In genomic region chr3:56131976-56132590, GRCh38 we compare ENCODE assay signal across 9 cellular contexts.
A peak's percentile ranks its signal among the peaks of the same experiment; 100 is the strongest.
DNase-seq lines count a peak whose midpoint lies in the region; ATAC-seq, FAIRE-seq and TF ChIP-seq lines count a peak whose summit lies in the region.
"Had no signal": no experiment of that assay in that cellular context is flagged by ENCODE, and none has a peak within 500 bp of the region (broad histone marks: within the 10 kb centered on the region; RNA-seq: fewer than 3 reads in every experiment).

No MANE protein-coding gene starts in this region.

- no peak overlapping the region for H3K4me2 ChIP-seq in hepatocyte

- no peak for TF ChIP-seq POLR2A in uterus (IDR thresholded peaks at IDR 0.05)

- no peaks in the 10 kb centered on the region for H4K20me1 ChIP-seq in hepatocyte (ENCODE audit: insufficient read depth, poor library complexity, severe bottlenecking)

- H3K4me1 Mint-ChIP-seq in T-helper 2 cell treated with Interferon-gamma antibody and Interleukin-4, amounts not matched to agents 5 μg/mL and 100 μg/mL, for 36 hours (ENCODE audit: low read depth), result peaks cover 3% of the 10 kb centered on the region

- H2AFZ ChIP-seq in hepatocyte, result no peak overlapping the region

- no peak for TF ChIP-seq CTCF in hepatocyte (IDR thresholded peaks at IDR 0.05; ENCODE audit: poor library complexity)
- TF ChIP-seq CTCF in uterus (IDR thresholded peaks at IDR 0.05), result no peak

- no peaks in the 10 kb centered on the region for H3K79me2 ChIP-seq in hepatocyte

- no peak overlapping the region for H3K4me3 Mint-ChIP-seq in T-helper 2 cell treated with Interferon-gamma antibody and Interleukin-4, amounts not matched to agents 5 μg/mL and 100 μg/mL, for 36 hours
- H3K4me3 Mint-ChIP-seq: stimulated activated naive CD8-positive, alpha-beta T cell treated with anti-CD3 and anti-CD28 coated beads, Interleukin-15, Interleukin-2, amounts not matched to agents 100 ng/mL and 50 ng/mL, for 24 hours had no signal

- H3K36me3 Mint-ChIP-seq in T-helper 2 cell treated with Interferon-gamma antibody and Interleukin-4, amounts not matched to agents 5 μg/mL and 100 μg/mL, for 36 hours (ENCODE audit: low read depth), result no peaks in the 10 kb centered on the region

- no peaks in the 10 kb centered on the region for H3K9me3 Mint-ChIP-seq in T-helper 2 cell treated with Interferon-gamma antibody and Interleukin-4, amounts not matched to agents 5 μg/mL and 100 μg/mL, for 36 hours
- H3K9me3 Mint-ChIP-seq: stimulated activated naive CD8-positive, alpha-beta T cell treated with anti-CD3 and anti-CD28 coated beads, Interleukin-15, Interleukin-2, amounts not matched to agents 100 ng/mL and 50 ng/mL, for 24 hours had no signal

- peak; percentile 3 for DNase-seq in stimulated activated CD4-positive, alpha-beta T cell treated with anti-CD3 and anti-CD28 coated beads, Interleukin-15, amount 100 ng/mL, for 24 hours
- no peak for DNase-seq in stimulated activated CD4-positive, alpha-beta T cell treated with anti-CD3 and anti-CD28 coated beads, Interleukin-4, amount 100 ng/mL, for 4 hours
- peak; percentile 46 for DNase-seq in T-helper 2 cell treated with Interferon-gamma antibody and Interleukin-4, amounts not matched to agents 5 μg/mL and 100 μg/mL, for 36 hours (ENCODE audit: low spot score)
- peak; percentile 76 for DNase-seq in hepatocyte (ENCODE audit: low spot score)
- peak; percentile 17 to 32 for DNase-seq in uterus
- DNase-seq in small intestine, result no peak
- no peak for DNase-seq in DMS153 (lab: John Stamatoyannopoulos, UW)

- no peaks in the 10 kb centered on the region for H3K9me3 ChIP-seq in hepatocyte (ENCODE audit: low read depth)
- H3K9me3 ChIP-seq in uterus, result no peaks in the 10 kb centered on the region
- no peaks in the 10 kb centered on the region for H3K9me3 ChIP-seq in small intestine (ENCODE audit: control insufficient read depth, low read depth)

- no peaks in the 10 kb centered on the region for H3K9me2 ChIP-seq in hepatocyte (replicated peaks; ENCODE audit: insufficient read depth)

- H3K36me3 ChIP-seq in hepatocyte (replicated peaks; ENCODE audit: insufficient read depth, low read depth) (no peaks in the 10 kb centered on the region), uterus (no peaks in the 10 kb centered on the region), small intestine (ENCODE audit: control insufficient read depth in 2 of 2, insufficient read depth in 2 of 2, low read length in 2 of 2) (no peaks in the 10 kb centered on the region)

- WGBS in hepatocyte (ENCODE audit: low lambda C conversion rate, missing lambda C conversion rate), result 35% methylated on average over 3 of the region's 3 CpGs
- WGBS in small intestine, 3 donors, result 41 to 44% (median 43%) methylated on average over 3 of the region's 3 CpGs

- H3K27ac ChIP-seq in hepatocyte (peak overlapping the region; percentile 57), uterus (peak overlapping the region in 1 of 2 donors; percentile 40), small intestine (ENCODE audit: low read depth in 1 of 2, low read length in 1 of 2) (no peak overlapping the region)

- ATAC-seq in GM21619 (IDR thresholded peaks at IDR 0.05; ENCODE audit: unreplicated experiment), result no peak

- H3K27ac Mint-ChIP-seq in T-helper 2 cell treated with Interferon-gamma antibody and Interleukin-4, amounts not matched to agents 5 μg/mL and 100 μg/mL, for 36 hours, result no peak overlapping the region
- H3K27ac Mint-ChIP-seq: stimulated activated naive CD8-positive, alpha-beta T cell treated with anti-CD3 and anti-CD28 coated beads, Interleukin-15, Interleukin-2, amounts not matched to agents 100 ng/mL and 50 ng/mL, for 24 hours had no signal

- peaks cover 20% of the 10 kb centered on the region for H3K4me1 ChIP-seq in hepatocyte (ENCODE audit: insufficient read depth)
- H3K4me1 ChIP-seq in uterus, result no peaks in the 10 kb centered on the region
- no peaks in the 10 kb centered on the region for H3K4me1 ChIP-seq in small intestine (ENCODE audit: control insufficient read depth in 2 of 2, insufficient read depth in 1 of 2, low read depth in 1 of 2, low read length in 1 of 2)

- peaks cover 25% of the 10 kb centered on the region for H3K27me3 Mint-ChIP-seq in T-helper 2 cell treated with Interferon-gamma antibody and Interleukin-4, amounts not matched to agents 5 μg/mL and 100 μg/mL, for 36 hours (ENCODE audit: low read depth)

- H3K4me3 ChIP-seq in hepatocyte (no peak overlapping the region), uterus (no peak overlapping the region), small intestine (ENCODE audit: low read depth in 1 of 2, low read length in 2 of 2) (no peak overlapping the region)

- no peak for FAIRE-seq in small intestine (lab: Jason Lieb, UNC)

- no peaks in the 10 kb centered on the region for H3K27me3 ChIP-seq in hepatocyte
- H3K27me3 ChIP-seq in uterus, result no peaks in the 10 kb centered on the region
- no peaks in the 10 kb centered on the region for H3K27me3 ChIP-seq in small intestine (ENCODE audit: control insufficient read depth in 2 of 2, insufficient read depth in 2 of 2, low read length in 2 of 2)

- intact Hi-C loops in uterus (cut with DNase I; ENCODE audit: low total_unique reads), result no loop called here

Comparison
In these comparisons a context has a peak if more than half of its experiments do, and no peak if none do; other contexts are left out.
1. DNase-seq: peak in stimulated activated CD4-positive, alpha-beta T cell treated with anti-CD3 and anti-CD28 coated beads, Interleukin-15, amount 100 ng/mL, for 24 hours (single experiment), T-helper 2 cell treated with Interferon-gamma antibody and Interleukin-4, amounts not matched to agents 5 μg/mL and 100 μg/mL, for 36 hours (single experiment), hepatocyte (single experiment) and uterus (2 of 2); none in stimulated activated CD4-positive, alpha-beta T cell treated with anti-CD3 and anti-CD28 coated beads, Interleukin-4, amount 100 ng/mL, for 4 hours (0 of 2), small intestine (single experiment) and DMS153 (single experiment).